Comparison of ENCODE assay signal across 8 cellular contexts in the genomic region with DNA sequence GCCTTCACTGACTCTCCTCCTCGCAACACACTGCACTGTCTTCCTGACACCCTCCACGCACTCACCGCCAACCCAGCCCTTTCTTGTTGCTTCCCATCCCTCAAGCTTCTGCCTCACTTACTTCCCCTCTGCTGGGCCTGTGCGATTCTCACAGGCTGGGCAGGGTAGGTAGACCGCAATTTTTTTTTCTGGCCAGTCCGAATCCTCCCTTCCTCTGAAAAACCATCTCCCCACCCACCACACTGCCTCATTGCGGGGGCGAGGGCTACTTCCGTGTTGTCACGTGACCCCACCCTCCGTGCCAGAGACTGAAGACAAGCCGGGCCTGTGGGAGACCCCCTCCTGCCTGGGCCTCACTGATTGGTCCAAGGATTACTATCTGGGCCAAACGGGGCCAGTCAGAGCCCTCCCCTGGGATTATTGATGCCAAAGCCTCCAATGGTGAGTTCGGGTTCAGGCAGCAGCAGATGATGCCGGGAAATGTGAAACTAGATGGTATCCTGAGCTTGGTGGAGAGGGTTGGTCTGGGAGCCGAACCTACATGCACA.
DNase-seq lines count a peak whose midpoint lies in the region; ATAC-seq and TF ChIP-seq lines count a peak whose summit lies in the region.

No MANE protein-coding gene starts in this region.

- H3K27me3 ChIP-seq in adrenal gland (no peaks in the 10 kb centered on the region), A673 (replicated peaks; ENCODE audit: insufficient read depth, low read depth, low read length, poor library complexity) (no peaks in the 10 kb centered on the region)

- WGBS in adrenal gland, 4 donors = 62 to 75% (median 69%) methylated on average over 16 of the region's 16 CpGs

- BruUV-seq in A673 (replicated peaks; lab: Mats Ljungman, UMichigan) = no TSS peak

- CTCF ChIA-PET in A673 (lab: Charles Lee) = no interaction called here

- TF ChIP-seq CTCF in adrenal gland (IDR thresholded peaks at IDR 0.05) (no peak), A673 (conservative IDR thresholded peaks at IDR 0.05; ENCODE audit: low read depth, low read length) (no peak)

- peak; percentile 41 for DNase-seq in T-helper 9 cell
- DNase-seq in adrenal gland = peak in 4 of 7 donors; percentile 49 to 75 (median 61)
- DNase-seq in stimulated activated CD4-positive, alpha-beta T cell treated with anti-CD3 and anti-CD28 coated beads, Interleukin-12 subunit alpha, Interleukin-12 subunit beta, amount 100 ng/mL, for 4 hours = peak; percentile 65
- no peak for DNase-seq in NCI-H1105 treated with DMSO at 0.1 percent for 48 hours (lab: John Stamatoyannopoulos, UW)
- no peak for DNase-seq in HuH-7 (ENCODE audit: low spot score)
- no peak for DNase-seq in A673 (ENCODE audit: low spot score)

- H3K9me3 ChIP-seq in adrenal gland (replicated peaks in 1 of 3) = no peaks in the 10 kb centered on the region
- H3K9me3 ChIP-seq in A673 (ENCODE audit: low read depth, low read length, poor library complexity, severe bottlenecking) = no peaks in the 10 kb centered on the region

- no peak for TF ChIP-seq POLR2A in adrenal gland (IDR thresholded peaks at IDR 0.05)

- H3K27ac ChIP-seq in adrenal gland (peak overlapping the region in 3 of 5 donors; percentile 11 to 69 (median 19)), A673 (ENCODE audit: low read depth, low read length, poor library complexity, severe bottlenecking) (no peak overlapping the region)

- ATAC-seq in GM19043 (IDR thresholded peaks at IDR 0.05; ENCODE audit: low read depth, unreplicated experiment) (peak; percentile 41), HG03095 (IDR thresholded peaks at IDR 0.05; ENCODE audit: unreplicated experiment) (peak; percentile 46)

- H3K4me1 ChIP-seq in adrenal gland (replicated peaks in 1 of 2) (peaks cover 10 to 21% of the 10 kb centered on the region in 2 donors), A673 (ENCODE audit: insufficient read depth, low read length, poor library complexity, severe bottlenecking) (no peaks in the 10 kb centered on the region)

- POLR2A ChIA-PET in A673 (lab: Charles Lee; ENCODE audit: low non-redundant PET) = no interaction called here

- H3K36me3 ChIP-seq in adrenal gland (replicated peaks in 1 of 2) (no peaks in the 10 kb centered on the region), A673 (ENCODE audit: insufficient read depth, low read length, poor library complexity, severe bottlenecking) (no peaks in the 10 kb centered on the region)

- no peak overlapping the region for H3K4me3 ChIP-seq in adrenal gland
- no peak overlapping the region for H3K4me3 ChIP-seq in A673 (ENCODE audit: low read depth, low read length, poor library complexity, severe bottlenecking)

- intact Hi-C loops in adrenal gland (cut with DNase I) = loop anchor here in 1 of 2 donors (5.0 kb wide), 1 partner anchor 72 kb away; a partner anchor contains a TSS
- intact Hi-C loops in A673 (cut with micrococcal nuclease; ENCODE audit: unreplicated experiment) = no loop called here

Comparison
In these comparisons a context has a peak if more than half of its experiments do, and no peak if none do; other contexts are left out.
1. DNase-seq: peak in T-helper 9 cell (single experiment), adrenal gland (4 of 7) and stimulated activated CD4-positive, alpha-beta T cell treated with anti-CD3 and anti-CD28 coated beads, Interleukin-12 subunit alpha, Interleukin-12 subunit beta, amount 100 ng/mL, for 4 hours (single experiment); none in NCI-H1105 treated with DMSO at 0.1 percent for 48 hours (single experiment), HuH-7 (single experiment) and A673 (single experiment).